In genomic region chr6:6315660-6316059, GRCh38 we compare ENCODE assay signal across 8 cellular contexts. TPM values are rescaled to one million over a fixed set of nuclear protein-coding genes. Genes with fewer than 3 reads are reported as not detected.
DNase-seq lines count a peak whose midpoint lies in the region; ATAC-seq, FAIRE-seq and TF ChIP-seq lines count a peak whose summit lies in the region.

No MANE protein-coding gene starts in this region.

- H3K4me1 Mint-ChIP-seq in stimulated activated effector memory CD8-positive, alpha-beta T cell treated with anti-CD3 and anti-CD28 coated beads, Interleukin-12 subunit alpha, Interleukin-12 subunit beta, amount 100 ng/mL, for 72 hours: no peaks in the 10 kb centered on the region

- no peak overlapping the region for H3K4me3 Mint-ChIP-seq in stimulated activated effector memory CD8-positive, alpha-beta T cell treated with anti-CD3 and anti-CD28 coated beads, Interleukin-12 subunit alpha, Interleukin-12 subunit beta, amount 100 ng/mL, for 72 hours

- TF ChIP-seq CTCF in astrocyte of the spinal cord (IDR thresholded peaks at IDR 0.05; ENCODE audit: low read depth, low read length): peak; percentile 89
- peak; percentile 90 for TF ChIP-seq CTCF in kidney epithelial cell (IDR thresholded peaks at IDR 0.05; ENCODE audit: insufficient read depth, low read length, poor library complexity, severe bottlenecking)

- H3K4me3 ChIP-seq in astrocyte of the spinal cord (ENCODE audit: low read depth, low read length) (no peak overlapping the region), kidney epithelial cell (ENCODE audit: low read depth, low read length) (no peak overlapping the region)

- no peaks in the 10 kb centered on the region for H3K9me3 Mint-ChIP-seq in stimulated activated effector memory CD8-positive, alpha-beta T cell treated with anti-CD3 and anti-CD28 coated beads, Interleukin-12 subunit alpha, Interleukin-12 subunit beta, amount 100 ng/mL, for 72 hours

- no peak for TF ChIP-seq POLR2A in GM12891 (IDR thresholded peaks at IDR 0.05; ENCODE audit: low read depth, low read length)
- no peak for TF ChIP-seq POLR2A in GM18505 (IDR thresholded peaks at IDR 0.05; ENCODE audit: borderline replicate concordance, extremely low read depth, insufficient read depth, insufficient read length)

- no peak overlapping the region for H3K27ac Mint-ChIP-seq in stimulated activated effector memory CD8-positive, alpha-beta T cell treated with anti-CD3 and anti-CD28 coated beads, Interleukin-12 subunit alpha, Interleukin-12 subunit beta, amount 100 ng/mL, for 72 hours

- no peaks in the 10 kb centered on the region for H3K36me3 Mint-ChIP-seq in stimulated activated effector memory CD8-positive, alpha-beta T cell treated with anti-CD3 and anti-CD28 coated beads, Interleukin-12 subunit alpha, Interleukin-12 subunit beta, amount 100 ng/mL, for 72 hours

- no peak for ATAC-seq in stimulated activated effector memory CD8-positive, alpha-beta T cell treated with anti-CD3 and anti-CD28 coated beads, Interleukin-12 subunit alpha, Interleukin-12 subunit beta, amount 100 ng/mL, for 72 hours
- no peak for ATAC-seq in GM18505 (IDR thresholded peaks at IDR 0.05; ENCODE audit: unreplicated experiment)

- in situ Hi-C loops in astrocyte of the spinal cord (cut with HindIII; ENCODE audit: low sequenced_read_pairs): no loop called here

- peaks cover 18% of the 10 kb centered on the region for H3K27me3 ChIP-seq in kidney epithelial cell (ENCODE audit: control insufficient read depth, insufficient read depth, low read length)

- FAIRE-seq in GM12891 (lab: Jason Lieb, UNC): peak; percentile 89

- H3K36me3 ChIP-seq in kidney epithelial cell (ENCODE audit: control insufficient read depth, insufficient read depth, low read length): no peaks in the 10 kb centered on the region

- peak; percentile 56 for DNase-seq in Ammon's horn (ENCODE audit: low spot score)
- no peak for DNase-seq in GM12891 (ENCODE audit: insufficient read length, low spot score)
- DNase-seq in NCI-H226: peak; percentile 12
- peak; percentile 43 for DNase-seq in astrocyte of the spinal cord (ENCODE audit: low read depth, low spot score)
- peak; percentile 9 for DNase-seq in kidney epithelial cell (ENCODE audit: low read depth)
- DNase-seq in stimulated activated effector memory CD8-positive, alpha-beta T cell treated with anti-CD3 and anti-CD28 coated beads, Interleukin-12 subunit alpha, Interleukin-12 subunit beta, amount 100 ng/mL, for 72 hours (ENCODE audit: low spot score in 2 of 2): peak; percentile 4 to 52
- DNase-seq in NCI-H345 (lab: John Stamatoyannopoulos, UW): no peak

TF ChIP-seq in GM12891, 5 proteins besides CTCF, POLR2A, EP300 and RAD21:
- no peak for TF ChIP-seq TAF1 (IDR thresholded peaks at IDR 0.05; ENCODE audit: low read depth, low read length)
- no peak for TF ChIP-seq POLR2AphosphoS5 (IDR thresholded peaks at IDR 0.05; ENCODE audit: low read depth, low read length)
- TF ChIP-seq POU2F2 (IDR thresholded peaks at IDR 0.05; ENCODE audit: low read depth, low read length): no peak
- TF ChIP-seq SPI1 (IDR thresholded peaks at IDR 0.05; ENCODE audit: low read depth, low read length): no peak
- TF ChIP-seq PAX5 (IDR thresholded peaks at IDR 0.05; ENCODE audit: insufficient read depth, low read length, severe bottlenecking): no peak

RNA-seq across cellular contexts. Expression of gene F13A1, which starts 4.8 kb away (rescaled TPM):
- polyA plus RNA-seq in GM12891 (2012; ENCODE audit: low read depth, missing spikeins): 0.14 TPM
- 1.6 and 2.1 TPM in 2 replicates for total RNA-seq in kidney epithelial cell

Comparison
In these comparisons a context has a peak if more than half of its experiments do, and no peak if none do; other contexts are left out.
1. DNase-seq: peak in Ammon's horn (single experiment), NCI-H226 (single experiment), astrocyte of the spinal cord (single experiment), kidney epithelial cell (single experiment) and stimulated activated effector memory CD8-positive, alpha-beta T cell treated with anti-CD3 and anti-CD28 coated beads, Interleukin-12 subunit alpha, Interleukin-12 subunit beta, amount 100 ng/mL, for 72 hours (2 of 2); none in GM12891 (single experiment) and NCI-H345 (single experiment).